In genomic region chr12:122304924-122305323, GRCh38 we compare ENCODE assay signal across 21 cellular contexts. TPM values are rescaled to one million over a fixed set of nuclear protein-coding genes. Genes with fewer than 3 reads are reported as not detected.
DNase-seq lines count a peak whose midpoint lies in the region; ATAC-seq and TF ChIP-seq lines count a peak whose summit lies in the region.
"Had no signal": no experiment of that assay in that cellular context is flagged by ENCODE, and none has a peak within 500 bp of the region (broad histone marks: within the 10 kb centered on the region; RNA-seq: fewer than 3 reads in every experiment).

No MANE protein-coding gene starts in this region.

- H3K36me3 Mint-ChIP-seq in HFFc6 (ENCODE audit: low read depth), result peaks cover 14% of the 10 kb centered on the region; the same call in 1 of the 2 replicates

- no peak overlapping the region for H3K4me3 Mint-ChIP-seq in HFFc6
- H3K4me3 Mint-ChIP-seq: T-helper 2 cell treated with Interferon-gamma antibody and Interleukin-4, amounts not matched to agents 5 μg/mL and 100 μg/mL, for 36 hours had no signal

- H3K4me1 Mint-ChIP-seq in HFFc6 (ENCODE audit: low read depth), result peaks cover 27% of the 10 kb centered on the region

- H3K27ac Mint-ChIP-seq in HFFc6, result no peak overlapping the region; the same call in 1 of the 2 replicates
- H3K27ac Mint-ChIP-seq: T-helper 2 cell treated with Interferon-gamma antibody and Interleukin-4, amounts not matched to agents 5 μg/mL and 100 μg/mL, for 36 hours had no signal

- TF ChIP-seq CTCF in HFFc6 (IDR thresholded peaks at IDR 0.05) (no peak), VCaP (conservative IDR thresholded peaks at IDR 0.05) (no peak)

- peaks cover 3% of the 10 kb centered on the region; the same call in 1 of the 2 replicates for H3K27me3 Mint-ChIP-seq in HFFc6 (ENCODE audit: insufficient read depth)

- no peaks in the 10 kb centered on the region for H3K9me3 Mint-ChIP-seq in HFFc6
- H3K9me3 Mint-ChIP-seq: T-helper 2 cell treated with Interferon-gamma antibody and Interleukin-4, amounts not matched to agents 5 μg/mL and 100 μg/mL, for 36 hours had no signal

- DNase-seq in HFFc6, result peak; percentile 37
- DNase-seq in NCI-H146 treated with DMSO at 0.1 percent for 48 hours (lab: John Stamatoyannopoulos, UW; ENCODE audit: unreplicated experiment), result peak; percentile 94
- DNase-seq in NCI-H1930 (lab: John Stamatoyannopoulos, UW), result no peak
- DNase-seq in NK-92 (lab: John Stamatoyannopoulos, UW; ENCODE audit: unreplicated experiment), result no peak
- DNase-seq: AML-193; COR-L47; DMS 273 treated with DMSO at 0.1 percent for 48 hours; GF-D8; GOT3; KG1; NCI-H1436 treated with DMSO at 0.1 percent for 48 hours; NCI-H226; NCI-H524; NK-92 treated with Interleukin-12 subunit alpha and Interleukin-12 subunit beta, amount 100 ng/mL, for 24 hours; SHP77 had no signal

- no peak for ATAC-seq in HG02588 (IDR thresholded peaks at IDR 0.05; ENCODE audit: unreplicated experiment)
- ATAC-seq in GM19035 (IDR thresholded peaks at IDR 0.05; ENCODE audit: unreplicated experiment), result no peak
- ATAC-seq: HepG2 had no signal

- peak overlapping the region; percentile 83 for H3K27ac ChIP-seq in VCaP
- H3K27ac ChIP-seq: SK-N-MC had no signal

RNA-seq across cellular contexts. Expression of gene VPS33A, which starts 38.6 kb away (rescaled TPM):
- total RNA-seq in HFFc6 (2021; fragmentation: NEBNext Ultra II Directional; extraction: Animal tissue kit (Norgen Biotek cat#: 25700)), result 10 to 100 TPM; 22.7 to 31.0 (median 25.7) TPM

Comparison
In these comparisons a context has a peak if more than half of its experiments do, and no peak if none do; other contexts are left out.
1. DNase-seq: peak in HFFc6 (single experiment) and NCI-H146 treated with DMSO at 0.1 percent for 48 hours (single experiment); none in NCI-H1930 (0 of 2) and NK-92 (single experiment).